Comparison of ENCODE assay signal across 13 cellular contexts in the genomic region with DNA sequence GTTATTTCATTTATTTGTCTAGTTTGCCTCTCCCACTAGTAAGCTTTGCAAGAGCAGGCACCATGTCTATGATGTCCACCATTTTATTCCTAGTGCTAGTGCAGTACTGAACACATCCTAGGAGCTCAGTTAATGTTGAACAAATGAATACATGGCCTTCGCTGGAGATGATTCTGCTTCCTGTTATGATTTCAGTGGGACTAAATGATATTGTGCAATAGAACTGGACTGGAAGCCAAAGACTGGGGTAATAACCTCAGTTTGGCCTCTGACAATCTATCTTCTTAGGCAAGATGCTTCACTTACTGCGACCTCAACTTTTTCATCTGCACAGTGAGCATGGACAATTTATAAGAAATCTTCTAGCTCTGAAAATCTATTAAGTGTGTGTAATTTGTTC.
A peak's percentile ranks its signal among the peaks of the same experiment; 100 is the strongest.
DNase-seq lines count a peak whose midpoint lies in the region; ATAC-seq, FAIRE-seq and TF ChIP-seq lines count a peak whose summit lies in the region.
"Had no signal": no experiment of that assay in that cellular context is flagged by ENCODE, and none has a peak within 500 bp of the region (broad histone marks: within the 10 kb centered on the region; RNA-seq: fewer than 3 reads in every experiment).

No MANE protein-coding gene starts in this region.

- no peak for TF ChIP-seq EP300 in HepG2 (IDR thresholded peaks at IDR 0.05; ENCODE audit: low read depth in 2 of 2, low read length in 2 of 2)
- no peak for TF ChIP-seq EP300 in HepG2 (CRISPR knock-in tag; IDR thresholded peaks at IDR 0.05; ENCODE audit: borderline replicate concordance)

- H3K9me3 ChIP-seq in HepG2 (ENCODE audit: low read length) (no peaks in the 10 kb centered on the region), aorta (ENCODE audit: control insufficient read depth, low read length) (no peaks in the 10 kb centered on the region)
- H3K9me3 ChIP-seq: SJCRH30 had no signal

- no peaks in the 10 kb centered on the region for H3K79me2 ChIP-seq in HepG2 (ENCODE audit: insufficient read depth, low read length)

- H3K4me2 ChIP-seq in HepG2 (ENCODE audit: low read depth, low read length) = no peak overlapping the region

- TF ChIP-seq CTCF in epithelial cell of proximal tubule (conservative IDR thresholded peaks at IDR 0.05; ENCODE audit: low read depth, low read length) = no peak
- TF ChIP-seq CTCF in HepG2 (CRISPR knock-in tag; IDR thresholded peaks at IDR 0.05) = no peak

- CTCF ChIA-PET in HepG2 (lab: Yijun Ruan, JAX; ENCODE audit: low intra/inter-chr PET ratio, low total read pairs) = no interaction called here

- no peak for TF ChIP-seq POLR2A in HepG2 (IDR thresholded peaks at IDR 0.05; ENCODE audit: insufficient read depth in 1 of 2, low read depth in 2 of 2, low read length in 2 of 2)

- no peak overlapping the region for H3K27ac ChIP-seq in HepG2 (ENCODE audit: extremely low read length, insufficient read depth, low read length)
- no peak overlapping the region for H3K27ac ChIP-seq in aorta (ENCODE audit: low read depth in 1 of 2, low read length in 2 of 2)
- H3K27ac ChIP-seq: SJCRH30 had no signal

- no TSS peak for BruUV-seq in HepG2 (replicated peaks; lab: Mats Ljungman, UMichigan)

- no peak overlapping the region for H2AFZ ChIP-seq in HepG2 (ENCODE audit: low read length)

- ATAC-seq in Right ventricle myocardium inferior (peak; percentile 77), HepG2 (no peak), aorta (ENCODE audit: low FRiP score) (peak; percentile 72), GM21723 (IDR thresholded peaks at IDR 0.05; ENCODE audit: unreplicated experiment) (no peak), HG02938 (IDR thresholded peaks at IDR 0.05; ENCODE audit: unreplicated experiment) (no peak)

- H3K4me3 ChIP-seq in epithelial cell of proximal tubule (ENCODE audit: low read depth, low read length) (no peak overlapping the region), HepG2 (replicated peaks in 1 of 3; ENCODE audit: insufficient read depth in 1 of 3, low read depth in 2 of 3, low read length in 3 of 3) (no peak overlapping the region), aorta (ENCODE audit: low read length in 2 of 2) (no peak overlapping the region)
- H3K4me3 ChIP-seq: SJCRH30 had no signal

- DNase-seq in Right ventricle myocardium inferior (ENCODE audit: missing footprints) (no peak), cardiac septum (ENCODE audit: low spot score) (no peak), epithelial cell of proximal tubule (ENCODE audit: low read depth) (peak; percentile 52), HepG2 (ENCODE audit: low spot score) (no peak), aorta (no peak)
- DNase-seq in effector CD4-positive, alpha-beta T cell = no peak
- DNase-seq: 8988T; effector CD8-positive, alpha-beta T cell; NCI-H1417 treated with DMSO at 0.1 percent for 48 hours; SJCRH30 had no signal

- intact Hi-C loops in Right ventricle myocardium inferior (cut with DNase I) = loop anchor here (10.0 kb wide), 1 partner anchor 190 kb away; the partner anchor contains the start of gene ADAMTSL3
- intact Hi-C loops in cardiac septum (cut with DNase I) = loop anchor here (5.0 kb wide), 1 partner anchor 98 kb away; no protein-coding TSS in a partner anchor
- intact Hi-C loops in HepG2 (cut with micrococcal nuclease; ENCODE audit: unreplicated experiment) = no loop called here
- intact Hi-C loops in aorta (cut with DNase I) = no loop called here

- no peaks in the 10 kb centered on the region for H3K27me3 ChIP-seq in HepG2 (ENCODE audit: control insufficient read depth in 1 of 2, insufficient read depth in 2 of 2, low read length in 2 of 2)
- H3K27me3 ChIP-seq in aorta (ENCODE audit: control insufficient read depth in 1 of 2, insufficient read depth in 2 of 2, low read length in 1 of 2) = no peaks in the 10 kb centered on the region
- H3K27me3 ChIP-seq: SJCRH30 had no signal

- H4K20me1 ChIP-seq in HepG2 (ENCODE audit: insufficient read depth, low read length) = no peaks in the 10 kb centered on the region

- WGBS in HepG2 (ENCODE audit: low lambda C conversion rate) = 0% methylated on average over 2 of the region's 2 CpGs
- 70 to 92% methylated on average over 2 of the region's 2 CpGs for WGBS in aorta, 2 donors

- H3K4me1 ChIP-seq in HepG2 (ENCODE audit: insufficient read depth, low read length) = no peaks in the 10 kb centered on the region
- H3K4me1 ChIP-seq in aorta (ENCODE audit: control insufficient read depth in 1 of 2, insufficient read depth in 2 of 2, low read length in 2 of 2) = no peaks in the 10 kb centered on the region

- no peak overlapping the region for H3K9ac ChIP-seq in HepG2 (ENCODE audit: insufficient read depth, low read depth, low read length)

- POLR2A ChIA-PET in HepG2 (lab: Yijun Ruan, JAX) = no interaction called here

- in situ Hi-C loops in HepG2 (cut with HindIII; ENCODE audit: extremely low pct_ligation_motif_present, low pct_unique_long_range_greater_than_20kb) = no loop called here

- no peak for TF ChIP-seq RAD21 in HepG2 (CRISPR knock-in tag; IDR thresholded peaks at IDR 0.05)

- no peaks in the 10 kb centered on the region for H3K36me3 ChIP-seq in HepG2 (replicated peaks in 1 of 2; ENCODE audit: control insufficient read depth in 1 of 2, insufficient read depth in 2 of 2, low read length in 2 of 2)
- H3K36me3 ChIP-seq in aorta (ENCODE audit: control insufficient read depth in 1 of 2, insufficient read depth in 2 of 2, low read length in 1 of 2) = no peaks in the 10 kb centered on the region
- H3K36me3 ChIP-seq: SJCRH30 had no signal

- no peak for FAIRE-seq in HepG2 (lab: Jason Lieb, UNC)
- FAIRE-seq: HTR-8/SVneo had no signal

TF ChIP-seq in HepG2, 621 proteins besides CTCF, POLR2A, EP300 and RAD21:
- no peak for TF ChIP-seq BRD4 (CRISPR knock-in tag; IDR thresholded peaks at IDR 0.05)
- TF ChIP-seq CEBPB (IDR thresholded peaks at IDR 0.05; ENCODE audit: borderline replicate concordance, low read depth, low read length) = peak; percentile 77

Comparison
In these comparisons a context has a peak if more than half of its experiments do, and no peak if none do; other contexts are left out.
1. ATAC-seq: peak in Right ventricle myocardium inferior (single experiment) and aorta (single experiment); none in HepG2 (single experiment), GM21723 (single experiment) and HG02938 (single experiment).
2. intact Hi-C loops: an anchor here in Right ventricle myocardium inferior (10.0 kb wide) and cardiac septum (5.0 kb wide); none called in HepG2 and aorta.